In genomic region chr12:78034025-78034424, GRCh38 we compare ENCODE assay signal across 14 cellular contexts.
DNase-seq lines count a peak whose midpoint lies in the region; TF ChIP-seq lines count a peak whose summit lies in the region.
"Had no signal": no experiment of that assay in that cellular context is flagged by ENCODE, and none has a peak within 500 bp of the region (broad histone marks: within the 10 kb centered on the region; RNA-seq: fewer than 3 reads in every experiment).

No MANE protein-coding gene starts in this region.

- no peaks in the 10 kb centered on the region for H3K36me3 ChIP-seq in CD4-positive, alpha-beta memory T cell (ENCODE audit: insufficient read depth, low read length)
- H3K36me3 ChIP-seq: cardiac muscle cell had no signal

- no peak for TF ChIP-seq CTCF in HFFc6 (IDR thresholded peaks at IDR 0.05)

- H3K27ac Mint-ChIP-seq in HFFc6: 0 out of 2 replicates have a peak overlapping the region, but pooled peaks have one; percentile 46
- H3K27ac Mint-ChIP-seq in CD4-positive, alpha-beta memory T cell: no peak overlapping the region

- POLR2A ChIA-PET in CD4-positive, alpha-beta memory T cell (lab: Charles Lee; ENCODE audit: partially characterized antibody): no interaction called here

- H3K4me3 ChIP-seq in CD4-positive, alpha-beta memory T cell (ENCODE audit: low read length in 2 of 2): no peak overlapping the region
- H3K4me3 ChIP-seq: cardiac muscle cell, SJSA1 had no signal

- no peak overlapping the region for H3K4me3 Mint-ChIP-seq in HFFc6
- no peak overlapping the region for H3K4me3 Mint-ChIP-seq in CD4-positive, alpha-beta memory T cell

- H3K9me3 Mint-ChIP-seq in HFFc6: no peaks in the 10 kb centered on the region
- H3K9me3 Mint-ChIP-seq in CD4-positive, alpha-beta memory T cell: peaks cover 2 to 11% (median 5%) of the 10 kb centered on the region in 8 donors

- peaks cover 2% of the 10 kb centered on the region; the same call in 1 of the 2 replicates for H3K27me3 Mint-ChIP-seq in HFFc6 (ENCODE audit: insufficient read depth)
- no peaks in the 10 kb centered on the region for H3K27me3 Mint-ChIP-seq in CD4-positive, alpha-beta memory T cell

- H3K4me1 ChIP-seq in CD4-positive, alpha-beta memory T cell (ENCODE audit: insufficient read depth, low read length): no peaks in the 10 kb centered on the region
- H3K4me1 ChIP-seq: SJSA1 had no signal

- no peak overlapping the region for H3K27ac ChIP-seq in CD4-positive, alpha-beta memory T cell (ENCODE audit: low read depth, low read length)
- H3K27ac ChIP-seq: cardiac muscle cell, SJSA1 had no signal

- intact Hi-C loops in CD4-positive, alpha-beta memory T cell (cut with micrococcal nuclease): no loop called here

- H3K27me3 ChIP-seq in CD4-positive, alpha-beta memory T cell (ENCODE audit: insufficient read depth, low read length): no peaks in the 10 kb centered on the region
- H3K27me3 ChIP-seq: cardiac muscle cell, SJSA1 had no signal

- CTCF ChIA-PET in CD4-positive, alpha-beta memory T cell (lab: Charles Lee; ENCODE audit: partially characterized antibody): no interaction called here

- no peaks in the 10 kb centered on the region for H3K9me3 ChIP-seq in CD4-positive, alpha-beta memory T cell (ENCODE audit: control insufficient read depth in 1 of 2, low read length in 2 of 2)
- H3K9me3 ChIP-seq: SJSA1 had no signal

- peaks cover 29% of the 10 kb centered on the region for H3K4me1 Mint-ChIP-seq in HFFc6 (ENCODE audit: low read depth)
- H3K4me1 Mint-ChIP-seq in CD4-positive, alpha-beta memory T cell: no peaks in the 10 kb centered on the region

- peak; percentile 47 for DNase-seq in AG08395 (ENCODE audit: low spot score)
- DNase-seq in HFFc6: no peak
- peak; percentile 55 for DNase-seq in SKM-1 (lab: John Stamatoyannopoulos, UW; ENCODE audit: unreplicated experiment)
- peak; percentile 2 for DNase-seq in hepatic stellate cell (ENCODE audit: low spot score)
- no peak for DNase-seq in CD4-positive, alpha-beta memory T cell
- DNase-seq in kidney tubule cell (ENCODE audit: low spot score): no peak
- no peak for DNase-seq in foreskin melanocyte
- no peak for DNase-seq in SW480 (ENCODE audit: low spot score)
- DNase-seq: ACHN, NCI-H187 treated with DMSO at 0.1 percent for 48 hours, NCI-H526, nucleus accumbens had no signal

- H3K36me3 Mint-ChIP-seq in HFFc6 (ENCODE audit: low read depth): peaks cover 60% of the 10 kb centered on the region
- H3K36me3 Mint-ChIP-seq in CD4-positive, alpha-beta memory T cell: no peaks in the 10 kb centered on the region

Comparison
In these comparisons a context has a peak if more than half of its experiments do, and no peak if none do; other contexts are left out.
1. DNase-seq: peak in AG08395 (single experiment), SKM-1 (single experiment) and hepatic stellate cell (single experiment); none in HFFc6 (single experiment), CD4-positive, alpha-beta memory T cell (0 of 5), kidney tubule cell (single experiment), foreskin melanocyte (single experiment) and SW480 (single experiment).